7 cellular contexts compared by ENCODE assay signal in the genomic region with DNA sequence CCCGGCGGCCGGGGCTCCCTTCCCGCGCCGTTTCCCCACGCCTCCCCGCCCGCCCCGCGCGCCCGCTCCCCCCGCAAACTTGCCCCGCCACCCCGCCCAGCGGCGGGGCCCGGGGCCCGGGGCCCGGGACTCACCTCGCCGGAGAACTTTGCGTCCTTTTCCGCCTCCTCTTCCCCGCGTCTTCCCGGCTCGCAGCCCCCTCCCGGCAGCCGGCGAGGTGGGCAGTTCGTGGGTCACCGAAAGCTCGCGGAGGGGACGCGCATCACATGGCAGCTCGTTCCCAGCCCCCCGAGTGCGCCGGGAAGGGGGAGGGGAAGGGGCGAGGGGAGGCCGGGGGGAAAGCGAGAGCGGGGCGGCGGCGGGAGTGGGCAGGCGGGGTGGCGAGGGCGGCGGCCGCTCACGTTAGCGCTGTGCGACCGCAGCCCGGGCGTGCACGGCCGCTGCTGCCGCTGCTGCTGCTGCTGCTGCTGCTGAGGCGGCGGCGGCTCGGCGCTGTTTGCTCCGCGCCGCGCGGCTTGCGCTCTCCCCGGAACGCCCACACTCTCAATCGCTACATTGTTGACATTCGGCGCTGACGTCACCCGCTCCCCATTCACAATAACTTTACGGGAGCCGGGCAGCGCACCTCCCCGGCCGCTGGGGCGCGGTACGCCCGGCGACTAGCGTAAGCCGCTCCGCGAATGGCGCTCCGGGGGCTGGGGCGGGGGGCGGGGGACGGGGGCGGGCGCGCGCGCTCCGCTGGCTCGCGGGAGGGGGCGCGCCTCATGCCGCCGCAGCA. TPM values are rescaled to one million over a fixed set of nuclear protein-coding genes. Genes with fewer than 3 reads are reported as not detected.
DNase-seq lines count a peak whose midpoint lies in the region; ATAC-seq, FAIRE-seq and TF ChIP-seq lines count a peak whose summit lies in the region.

A gene (minus strand): TSS at position 498 of the 778 bp plus-strand sequence. CDS start 287,999 bp downstream, outside the sequence.

- H3K4me1 Mint-ChIP-seq in central memory CD8-positive, alpha-beta T cell: peaks cover 17% of the 10 kb centered on the region

- peaks cover 26% of the 10 kb centered on the region for H3K27me3 Mint-ChIP-seq in central memory CD8-positive, alpha-beta T cell

- H3K9me3 Mint-ChIP-seq in central memory CD8-positive, alpha-beta T cell: no peaks in the 10 kb centered on the region

- peak within 1 kb of the TSS; percentile 84 for H3K27ac Mint-ChIP-seq in central memory CD8-positive, alpha-beta T cell (ENCODE audit: low read depth)

- peak within 1 kb of the TSS; percentile 82 for H3K4me3 Mint-ChIP-seq in central memory CD8-positive, alpha-beta T cell

- intact Hi-C loops in kidney (cut with DNase I): no loop called here

- H3K9me3 ChIP-seq in kidney (ENCODE audit: control insufficient read depth in 1 of 2, low read length in 2 of 2): no peaks in the 10 kb centered on the region

- FAIRE-seq in kidney (lab: Jason Lieb, UNC): no peak

- peak within 1 kb of the TSS; percentile 37 to 65 for H3K9ac ChIP-seq in kidney (ENCODE audit: low read length in 2 of 2)

- peak within 1 kb of the TSS; percentile 13 to 45 for H3K27ac ChIP-seq in kidney (ENCODE audit: low read depth in 2 of 2, low read length in 2 of 2)

- peak; percentile 60 for ATAC-seq in GM18861 (IDR thresholded peaks at IDR 0.05; ENCODE audit: unreplicated experiment)
- peak; percentile 75 for ATAC-seq in HG03066 (IDR thresholded peaks at IDR 0.05; ENCODE audit: low read depth, unreplicated experiment)
- ATAC-seq in activated CD4-positive, CD25-positive, alpha-beta regulatory T cell treated with anti-CD3 and anti-CD28 coated beads, Interleukin-2, amount 50 U/mL, for 24 hours: peak; percentile 70 to 74
- peak; percentile 75 for ATAC-seq in central memory CD8-positive, alpha-beta T cell (replicated peaks; ENCODE audit: extremely low read depth, poor library complexity, severe bottlenecking)

- TF ChIP-seq CTCF in kidney (IDR thresholded peaks at IDR 0.05; ENCODE audit: borderline replicate concordance, extremely low read depth, insufficient read depth): no peak

- peaks cover 26% of the 10 kb centered on the region for H3K36me3 Mint-ChIP-seq in central memory CD8-positive, alpha-beta T cell (ENCODE audit: insufficient read depth)

- DNase-seq in NCI-H2171 treated with DMSO at 0.1 percent for 48 hours (lab: John Stamatoyannopoulos, UW): peak; percentile 87
- peak; percentile 86 to 87 for DNase-seq in central memory CD8-positive, alpha-beta T cell (ENCODE audit: low spot score in 2 of 2)
- peak; percentile 95 for DNase-seq in kidney
- DNase-seq in stimulated activated CD4-positive, alpha-beta T cell treated with anti-CD3 and anti-CD28 coated beads, Interleukin-12 subunit alpha, Interleukin-12 subunit beta, amount 100 ng/mL, for 48 hours (ENCODE audit: low read depth in 2 of 3, low spot score in 1 of 3): peak; percentile 92 to 94 (median 94)

- H3K4me3 ChIP-seq in kidney (ENCODE audit: low read length in 2 of 2): peak within 1 kb of the TSS; percentile 72 to 75

- peaks cover 3 to 6% of the 10 kb centered on the region in 2 donors for H3K4me1 ChIP-seq in kidney (ENCODE audit: control insufficient read depth in 1 of 2, insufficient read depth in 1 of 2, low read depth in 1 of 2, low read length in 2 of 2)

- no peaks in the 10 kb centered on the region for H3K36me3 ChIP-seq in kidney (ENCODE audit: control insufficient read depth in 1 of 2, insufficient read depth in 2 of 2, low read length in 2 of 2)

RNA-seq across cellular contexts. Expression of the gene that starts here (rescaled TPM):
- 6.9 TPM for total RNA-seq in kidney
- 0.32 TPM for polyA plus RNA-seq in kidney (ENCODE audit: insufficient read depth, low read depth, low replicate concordance)

Comparison
In these comparisons a context has a peak if more than half of its experiments do, and no peak if none do; other contexts are left out.
1. Peak in every context shown above with its lines: DNase-seq, ATAC-seq, H3K4me3 ChIP-seq and H3K27ac ChIP-seq.